11 cellular contexts compared by ENCODE assay signal in genomic region chr17:30091771-30092170, GRCh38. TPM values are rescaled to one million over a fixed set of nuclear protein-coding genes. Genes with fewer than 3 reads are reported as not detected.
DNase-seq lines count a peak whose midpoint lies in the region; ATAC-seq and TF ChIP-seq lines count a peak whose summit lies in the region.
"Had no signal": no experiment of that assay in that cellular context is flagged by ENCODE, and none has a peak within 500 bp of the region (broad histone marks: within the 10 kb centered on the region; RNA-seq: fewer than 3 reads in every experiment).

No MANE protein-coding gene starts in this region.

- H4K20me1 ChIP-seq in IMR-90 (ENCODE audit: insufficient read depth, low read length): no peaks in the 10 kb centered on the region
- no peaks in the 10 kb centered on the region for H4K20me1 ChIP-seq in hepatocyte (ENCODE audit: insufficient read depth, poor library complexity, severe bottlenecking)

- H3K4me3 ChIP-seq in IMR-90 (ENCODE audit: insufficient read depth, low read depth, low read length) (no peak overlapping the region), mesenchymal stem cell (ENCODE audit: insufficient read depth in 1 of 2, low read depth in 1 of 2, low read length in 2 of 2) (peak overlapping the region in 1 of 2 experiments; percentile 30), hepatocyte (no peak overlapping the region)
- H3K4me3 ChIP-seq: neural progenitor cell had no signal

- dilution Hi-C loops in IMR-90 (cut with HindIII; ENCODE audit: low sequenced_read_pairs, unreplicated experiment): no loop called here

- H3K79me2 ChIP-seq in hepatocyte: no peaks in the 10 kb centered on the region

- in situ Hi-C loops in IMR-90 (cut with MboI; ENCODE audit: low sequenced_read_pairs): no loop called here

- no CpG with 5 or more reads among the region's 6 CpGs for WGBS in IMR-90 (ENCODE audit: extremely low coverage in 2 of 2, insufficient read length in 1 of 2), 2 experiments
- 40% methylated on average over 6 of the region's 6 CpGs for WGBS in mesenchymal stem cell
- 72% methylated on average over 6 of the region's 6 CpGs for WGBS in hepatocyte (ENCODE audit: low lambda C conversion rate, missing lambda C conversion rate)

- H2BK5ac ChIP-seq in IMR-90 (ENCODE audit: low read depth, low read length, poor library complexity, severe bottlenecking) (peak overlapping the region; percentile 60), mesenchymal stem cell (ENCODE audit: low read depth, low read length, poor library complexity, severe bottlenecking) (no peak overlapping the region)

- H3K27me3 ChIP-seq in IMR-90 (ENCODE audit: control insufficient read depth, insufficient read depth, low read length): no peaks in the 10 kb centered on the region
- no peaks in the 10 kb centered on the region for H3K27me3 ChIP-seq in mesenchymal stem cell (ENCODE audit: control insufficient read depth in 1 of 2, insufficient read depth in 1 of 2, low read length in 2 of 2)
- peaks cover 15% of the 10 kb centered on the region for H3K27me3 ChIP-seq in hepatocyte
- H3K27me3 ChIP-seq: neural progenitor cell had no signal

- DNase-seq in AG09319 (ENCODE audit: extremely low read depth, low read depth): peak; percentile 28
- peak; percentile 92 for DNase-seq in IMR-90
- peak; percentile 33 for DNase-seq in cerebellar cortex (ENCODE audit: low spot score)
- peak; percentile 60 for DNase-seq in mesenchymal stem cell
- DNase-seq in hepatocyte (ENCODE audit: low spot score): no peak
- no peak for DNase-seq in NCI-H69 (lab: John Stamatoyannopoulos, UW)
- DNase-seq: C1 segment of cervical spinal cord; stimulated activated CD8-positive, alpha-beta memory T cell treated with anti-CD3 and anti-CD28 coated beads, Interleukin-4, amount 100 ng/mL, for 48 hours had no signal

- no TSS peak for BruUV-seq in IMR-90 (replicated peaks; lab: Mats Ljungman, UMichigan)

- 0 out of 2 replicates have a peak, but pooled peaks cover 4% of the 10 kb centered on the region for H3K9me1 ChIP-seq in IMR-90 (ENCODE audit: insufficient read depth, low read length)

- TF ChIP-seq CTCF in AG09319 (IDR thresholded peaks at IDR 0.05; ENCODE audit: low read depth, low read length): no peak
- TF ChIP-seq CTCF in IMR-90 (conservative IDR thresholded peaks at IDR 0.05; ENCODE audit: low read depth, low read length): no peak
- no peak for TF ChIP-seq CTCF in hepatocyte (IDR thresholded peaks at IDR 0.05; ENCODE audit: poor library complexity)

- H3K27ac ChIP-seq in IMR-90 (ENCODE audit: insufficient read depth, low read length) (no peak overlapping the region), mesenchymal stem cell (ENCODE audit: low read length, poor library complexity, severe bottlenecking) (no peak overlapping the region), hepatocyte (no peak overlapping the region)
- H3K27ac ChIP-seq: neural progenitor cell had no signal

- H2BK120ac ChIP-seq in IMR-90 (ENCODE audit: low read depth, low read length): no peak overlapping the region
- H2BK120ac ChIP-seq in mesenchymal stem cell (ENCODE audit: low read depth, low read length): no peak overlapping the region

- H2BK12ac ChIP-seq in mesenchymal stem cell (ENCODE audit: low read length in 2 of 2): no peak overlapping the region

- H2AFZ ChIP-seq in IMR-90 (replicated peaks; ENCODE audit: low read length, poor library complexity) (no peak overlapping the region), mesenchymal stem cell (ENCODE audit: low read depth, low read length) (no peak overlapping the region), hepatocyte (no peak overlapping the region)
- H2AFZ ChIP-seq: neural progenitor cell had no signal

- H3K18ac ChIP-seq in IMR-90 (ENCODE audit: low read depth, low read length) (no peak overlapping the region), mesenchymal stem cell (ENCODE audit: low read depth in 1 of 2, low read length in 2 of 2) (no peak overlapping the region)

- H2BK15ac ChIP-seq in IMR-90 (ENCODE audit: low read depth, low read length) (no peak overlapping the region), mesenchymal stem cell (ENCODE audit: low read depth, poor library complexity, severe bottlenecking) (no peak overlapping the region)

- H3K56ac ChIP-seq in IMR-90 (ENCODE audit: extremely low read depth, insufficient read depth, low read length): no peak overlapping the region

- H2BK20ac ChIP-seq in IMR-90 (ENCODE audit: low read depth, low read length): no peak overlapping the region

- no peak overlapping the region for H4K8ac ChIP-seq in IMR-90 (ENCODE audit: low read depth in 2 of 2, low read length in 2 of 2)
- no peak overlapping the region for H4K8ac ChIP-seq in mesenchymal stem cell (ENCODE audit: low read length)

- H3K4me1 ChIP-seq in IMR-90 (ENCODE audit: control insufficient read depth, insufficient read depth, low read length) (peaks cover 2% of the 10 kb centered on the region), mesenchymal stem cell (ENCODE audit: control insufficient read depth, insufficient read depth, low read depth, low read length) (peaks cover 2% of the 10 kb centered on the region), hepatocyte (ENCODE audit: insufficient read depth) (no peaks in the 10 kb centered on the region)
- H3K4me1 ChIP-seq: neural progenitor cell had no signal

- H3K9me3 ChIP-seq in IMR-90 (ENCODE audit: control insufficient read depth, insufficient read depth, low read length) (no peaks in the 10 kb centered on the region), mesenchymal stem cell (ENCODE audit: control insufficient read depth, low read length) (no peaks in the 10 kb centered on the region), hepatocyte (ENCODE audit: low read depth) (no peaks in the 10 kb centered on the region)

- no peak overlapping the region; the same call in 1 of the 2 replicates for H3K4me2 ChIP-seq in IMR-90 (ENCODE audit: low read depth, low read length)
- no peak overlapping the region for H3K4me2 ChIP-seq in mesenchymal stem cell (ENCODE audit: low read length, poor library complexity, severe bottlenecking)
- H3K4me2 ChIP-seq in hepatocyte: no peak overlapping the region
- H3K4me2 ChIP-seq: neural progenitor cell had no signal

- H3K23ac ChIP-seq in IMR-90 (ENCODE audit: low read depth, low read length) (no peak overlapping the region), mesenchymal stem cell (ENCODE audit: low read length in 2 of 2) (no peak overlapping the region)

- no peak overlapping the region for H3K4ac ChIP-seq in IMR-90 (ENCODE audit: low read depth, low read length)
- no peak overlapping the region for H3K4ac ChIP-seq in mesenchymal stem cell (ENCODE audit: low read depth in 1 of 2, low read length in 2 of 2)

- no peak overlapping the region for H4K5ac ChIP-seq in IMR-90 (ENCODE audit: low read depth, low read length)

- ATAC-seq in IMR-90 (ENCODE audit: low read depth) (peak; percentile 44), GM18498 (IDR thresholded peaks at IDR 0.05; ENCODE audit: unreplicated experiment) (no peak), HG03139 (IDR thresholded peaks at IDR 0.05; ENCODE audit: unreplicated experiment) (no peak)

- intact Hi-C loops in IMR-90 (cut with micrococcal nuclease): no loop called here

- H4K91ac ChIP-seq in IMR-90 (ENCODE audit: insufficient read depth, low read depth, low read length): no peak overlapping the region
- no peak overlapping the region for H4K91ac ChIP-seq in mesenchymal stem cell (ENCODE audit: low read length)

- CTCF ChIA-PET in IMR-90 (lab: Yijun Ruan, JAX): interaction anchor here (1.0 to 2.8 kb wide), 4 partner anchors 13 to 524 kb away, joined by 3 to 27 read pairs (median 6); no protein-coding TSS in a partner anchor

- H3K9me2 ChIP-seq in hepatocyte (replicated peaks; ENCODE audit: insufficient read depth): no peaks in the 10 kb centered on the region

- no peak overlapping the region for H3K9ac ChIP-seq in IMR-90 (ENCODE audit: low read depth, low read length)
- H3K9ac ChIP-seq in mesenchymal stem cell (ENCODE audit: low read length): peak overlapping the region; percentile 76
- H3K9ac ChIP-seq: neural progenitor cell had no signal

- H3K14ac ChIP-seq in IMR-90 (replicated peaks; ENCODE audit: low read depth, low read length) (no peak overlapping the region), mesenchymal stem cell (ENCODE audit: low read length in 2 of 2) (no peak overlapping the region)

- H2AK5ac ChIP-seq in IMR-90 (ENCODE audit: low read depth, low read length) (no peak overlapping the region), mesenchymal stem cell (ENCODE audit: low read length, severe bottlenecking) (no peak overlapping the region)

- H3K36me3 ChIP-seq in IMR-90 (ENCODE audit: control insufficient read depth, insufficient read depth, low read length) (no peaks in the 10 kb centered on the region), mesenchymal stem cell (ENCODE audit: control insufficient read depth in 1 of 2, insufficient read depth in 2 of 2, low read depth in 1 of 2, low read length in 2 of 2) (no peaks in the 10 kb centered on the region), hepatocyte (replicated peaks; ENCODE audit: insufficient read depth, low read depth) (no peaks in the 10 kb centered on the region)
- H3K36me3 ChIP-seq: neural progenitor cell had no signal

- H3K79me1 ChIP-seq in IMR-90 (ENCODE audit: low read depth in 1 of 2, low read length in 2 of 2): no peaks in the 10 kb centered on the region
- H3K79me1 ChIP-seq in mesenchymal stem cell (replicated peaks; ENCODE audit: low read length, poor library complexity, severe bottlenecking): no peaks in the 10 kb centered on the region

- no peak for TF ChIP-seq RAD21 in IMR-90 (IDR thresholded peaks at IDR 0.05; ENCODE audit: low read length)

- no peak overlapping the region for H2AK9ac ChIP-seq in IMR-90 (replicated peaks; ENCODE audit: low read depth, low read length, poor library complexity)

- POLR2A ChIA-PET in IMR-90 (lab: Charles Lee; ENCODE audit: unreplicated experiment): interaction anchor here (0.6 kb wide), 1 partner anchor 64 kb away, joined by 6 read pairs; no protein-coding TSS in a partner anchor

- no peak for TF ChIP-seq POLR2A in IMR-90 (IDR thresholded peaks at IDR 0.05; ENCODE audit: low read depth, low read length)

TF ChIP-seq in IMR-90, 13 proteins besides CTCF, POLR2A, EP300 and RAD21 (continues in another document):
- no peak for TF ChIP-seq FOS (IDR thresholded peaks at IDR 0.05; ENCODE audit: low read depth, low read length)
- TF ChIP-seq, protein P1, sequence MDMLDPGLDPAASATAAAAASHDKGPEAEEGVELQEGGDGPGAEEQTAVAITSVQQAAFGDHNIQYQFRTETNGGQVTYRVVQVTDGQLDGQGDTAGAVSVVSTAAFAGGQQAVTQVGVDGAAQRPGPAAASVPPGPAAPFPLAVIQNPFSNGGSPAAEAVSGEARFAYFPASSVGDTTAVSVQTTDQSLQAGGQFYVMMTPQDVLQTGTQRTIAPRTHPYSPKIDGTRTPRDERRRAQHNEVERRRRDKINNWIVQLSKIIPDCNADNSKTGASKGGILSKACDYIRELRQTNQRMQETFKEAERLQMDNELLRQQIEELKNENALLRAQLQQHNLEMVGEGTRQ (IDR thresholded peaks at IDR 0.05; ENCODE audit: low read depth, low read length): no peak

RNA-seq across cellular contexts. Expression of gene NSRP1, which starts 24.8 kb away (rescaled TPM):
- total RNA-seq in IMR-90 (2012; rRNA removed) (3.4 and 5.8 TPM in 2 replicates), hepatocyte (7.8 and 8.6 TPM in 2 replicates)
- polyA plus RNA-seq in IMR-90 (2012; rRNA removed) (14.2 and 14.4 TPM in 2 replicates), hepatocyte (36.1 and 39.2 TPM in 2 replicates)
- polyA plus RNA-seq in IMR-90 (2012; cell fraction: cytosol; rRNA removed): 1.8 and 3.3 TPM in 2 replicates
- polyA plus RNA-seq in IMR-90 (2012; cell fraction: nucleus; rRNA removed; ENCODE audit: low replicate concordance): 5.2 and 12.4 TPM in 2 replicates
- polyA plus RNA-seq in mesenchymal stem cell (2013, experiment 1 of 2): 78.3 TPM
- polyA plus RNA-seq in mesenchymal stem cell (2013, experiment 2 of 2): 76.5 TPM

Comparison
In these comparisons a context has a peak if more than half of its experiments do, and no peak if none do; other contexts are left out.
1. DNase-seq: peak in AG09319 (single experiment), IMR-90 (single experiment), cerebellar cortex (single experiment) and mesenchymal stem cell (single experiment); none in hepatocyte (single experiment) and NCI-H69 (single experiment).